Comparison of ENCODE assay signal across 7 cellular contexts in the genomic region with DNA sequence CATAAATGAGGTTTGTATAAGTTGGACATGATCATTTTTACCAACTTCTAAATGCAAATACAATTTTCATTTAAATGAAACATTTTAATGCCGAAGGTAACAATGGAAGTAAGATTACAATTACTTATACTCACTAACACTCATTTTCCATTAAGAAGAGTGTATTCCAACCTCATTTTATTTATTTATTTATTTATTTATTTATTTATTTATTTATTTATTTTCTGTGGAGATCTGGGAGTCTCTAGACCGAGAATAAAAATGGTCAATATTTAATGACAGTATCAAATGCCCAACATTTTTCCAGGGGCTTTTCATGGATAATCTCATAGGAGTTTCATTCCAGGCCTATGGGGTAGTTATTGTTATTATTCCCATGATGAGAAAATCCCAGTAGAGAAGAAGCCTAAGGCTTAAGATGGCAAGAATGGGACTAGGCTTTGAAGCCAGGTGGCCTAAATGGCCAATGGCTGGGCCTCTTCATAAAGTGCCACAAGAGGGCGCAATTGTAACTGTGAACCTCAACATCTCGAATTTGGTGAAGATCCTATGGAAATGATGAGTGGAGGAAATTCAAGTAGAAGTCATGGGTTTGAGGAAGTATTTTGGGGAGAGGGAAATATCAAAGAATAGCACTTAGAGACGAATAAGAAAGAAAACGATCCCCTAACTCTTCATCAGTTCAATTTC. TPM values are rescaled to one million over a fixed set of nuclear protein-coding genes. Genes with fewer than 3 reads are reported as not detected.
DNase-seq lines count a peak whose midpoint lies in the region; ATAC-seq, FAIRE-seq and TF ChIP-seq lines count a peak whose summit lies in the region.

No MANE protein-coding gene starts in this region.

- H3K79me2 ChIP-seq in astrocyte (ENCODE audit: insufficient read depth, low read length): peaks cover 88% of the 10 kb centered on the region
- no peaks in the 10 kb centered on the region for H3K79me2 ChIP-seq in mesendoderm (ENCODE audit: control insufficient read depth, insufficient read depth, low read length)

- ATAC-seq in GM19463 (IDR thresholded peaks at IDR 0.05; ENCODE audit: unreplicated experiment) (peak; percentile 55), GM19023 (IDR thresholded peaks at IDR 0.05; ENCODE audit: unreplicated experiment) (no peak), omental fat pad (ENCODE audit: low FRiP score) (no peak)

- DNase-seq in ELF-1 (ENCODE audit: low read depth, low spot score): peak; percentile 72
- peak; percentile 56 to 67 for DNase-seq in Kasumi-1 (lab: John Stamatoyannopoulos, UW)
- DNase-seq in astrocyte (ENCODE audit: low read depth): no peak
- peak; percentile 81 for DNase-seq in mesendoderm
- DNase-seq in omental fat pad (ENCODE audit: low spot score): no peak

- H3K27me3 ChIP-seq in astrocyte (ENCODE audit: insufficient read depth, low read length) (no peaks in the 10 kb centered on the region), mesendoderm (ENCODE audit: insufficient read depth, low read length, poor library complexity) (no peaks in the 10 kb centered on the region)

- no peak overlapping the region for H2BK15ac ChIP-seq in mesendoderm (replicated peaks; ENCODE audit: low read depth)

- peak; percentile 64 for TF ChIP-seq CTCF in astrocyte (IDR thresholded peaks at IDR 0.05; ENCODE audit: insufficient read depth, low read depth, low read length)
- no peak for TF ChIP-seq CTCF in omental fat pad (IDR thresholded peaks at IDR 0.05)

- WGBS in mesendoderm (ENCODE audit: extremely low coverage, insufficient coverage, low lambda C conversion rate): 100% methylated on average over 2 of the region's 6 CpGs

- H3K9ac ChIP-seq in astrocyte (ENCODE audit: low read length) (no peak overlapping the region), mesendoderm (ENCODE audit: low read length) (no peak overlapping the region)

- no peak overlapping the region for H3K4me3 ChIP-seq in astrocyte (ENCODE audit: insufficient read depth, low read depth, low read length)
- H3K4me3 ChIP-seq in mesendoderm (ENCODE audit: low read length): no peak overlapping the region

- H3K27ac Mint-ChIP-seq in astrocyte (ENCODE audit: unreplicated experiment): no peak overlapping the region

- no peak overlapping the region for H3K27ac ChIP-seq in astrocyte (ENCODE audit: low read depth, low read length)
- no peak overlapping the region for H3K27ac ChIP-seq in mesendoderm (ENCODE audit: low read depth, low read length)

- H3K36me3 ChIP-seq in astrocyte (ENCODE audit: insufficient read depth, low read length) (peaks cover 55% of the 10 kb centered on the region), mesendoderm (ENCODE audit: control insufficient read depth, insufficient read depth, low read length) (no peaks in the 10 kb centered on the region)

- H3K36me3 Mint-ChIP-seq in astrocyte (ENCODE audit: low read depth, unreplicated experiment): peaks cover 17% of the 10 kb centered on the region

- no peak overlapping the region for H3K18ac ChIP-seq in mesendoderm (ENCODE audit: low read length)

- H3K4ac ChIP-seq in mesendoderm (ENCODE audit: low read depth, low read length): no peak overlapping the region

- H3K4me2 ChIP-seq in astrocyte (ENCODE audit: low read length): no peak overlapping the region
- no peak overlapping the region for H3K4me2 ChIP-seq in mesendoderm (ENCODE audit: low read length)

- H4K20me1 ChIP-seq in astrocyte (ENCODE audit: insufficient read depth, low read length): peaks cover 46% of the 10 kb centered on the region

- H3K4me1 ChIP-seq in astrocyte (ENCODE audit: insufficient read depth, low read length) (peaks cover 12% of the 10 kb centered on the region), mesendoderm (ENCODE audit: control insufficient read depth, low read depth, low read length) (no peaks in the 10 kb centered on the region)

- H3K79me1 ChIP-seq in mesendoderm (ENCODE audit: low read length): no peaks in the 10 kb centered on the region

- H3K9me3 Mint-ChIP-seq in astrocyte (ENCODE audit: unreplicated experiment): no peaks in the 10 kb centered on the region

- H3K4me1 Mint-ChIP-seq in astrocyte (ENCODE audit: low read depth, unreplicated experiment): peaks cover 10% of the 10 kb centered on the region

- no peaks in the 10 kb centered on the region for H3K9me3 ChIP-seq in astrocyte (ENCODE audit: insufficient read depth, low read depth, low read length)

- FAIRE-seq in astrocyte (lab: Jason Lieb, UNC): peak; percentile 63

- H4K5ac ChIP-seq in mesendoderm (ENCODE audit: low read length): no peak overlapping the region

- no peak overlapping the region for H2AK5ac ChIP-seq in mesendoderm (ENCODE audit: low read length)

- no peak overlapping the region for H2BK5ac ChIP-seq in mesendoderm (ENCODE audit: low read length)

- no peak overlapping the region for H2BK120ac ChIP-seq in mesendoderm (ENCODE audit: low read depth, low read length)

- no peak overlapping the region for H2AFZ ChIP-seq in astrocyte (ENCODE audit: low read depth, low read length)

- no peak overlapping the region for H3K4me3 Mint-ChIP-seq in astrocyte (ENCODE audit: unreplicated experiment)

- no peak overlapping the region for H3K56ac ChIP-seq in mesendoderm (ENCODE audit: low read length)

- H4K8ac ChIP-seq in mesendoderm (ENCODE audit: low read depth, low read length): no peak overlapping the region

- H3K27me3 Mint-ChIP-seq in astrocyte (ENCODE audit: low read depth, unreplicated experiment): no peaks in the 10 kb centered on the region

- H3K23ac ChIP-seq in mesendoderm (ENCODE audit: low read length): no peak overlapping the region

RNA-seq across cellular contexts. Expression of gene VGLL3, which starts 21.3 kb away (rescaled TPM):
- total RNA-seq in astrocyte: 53.8 and 63.7 TPM in 2 replicates
- 12.8 TPM for polyA plus RNA-seq in mesendoderm (2013, experiment 1 of 2)
- 12.6 TPM for polyA plus RNA-seq in mesendoderm (2013, experiment 2 of 2)
- total RNA-seq in omental fat pad: 10 to 100 TPM; 36.9 to 99.6 (median 70.9) TPM

Comparison
In these comparisons a context has a peak if more than half of its experiments do, and no peak if none do; other contexts are left out.
1. DNase-seq: peak in ELF-1 (single experiment), Kasumi-1 (2 of 2) and mesendoderm (single experiment); none in astrocyte (single experiment) and omental fat pad (single experiment).